In the genomic region with DNA sequence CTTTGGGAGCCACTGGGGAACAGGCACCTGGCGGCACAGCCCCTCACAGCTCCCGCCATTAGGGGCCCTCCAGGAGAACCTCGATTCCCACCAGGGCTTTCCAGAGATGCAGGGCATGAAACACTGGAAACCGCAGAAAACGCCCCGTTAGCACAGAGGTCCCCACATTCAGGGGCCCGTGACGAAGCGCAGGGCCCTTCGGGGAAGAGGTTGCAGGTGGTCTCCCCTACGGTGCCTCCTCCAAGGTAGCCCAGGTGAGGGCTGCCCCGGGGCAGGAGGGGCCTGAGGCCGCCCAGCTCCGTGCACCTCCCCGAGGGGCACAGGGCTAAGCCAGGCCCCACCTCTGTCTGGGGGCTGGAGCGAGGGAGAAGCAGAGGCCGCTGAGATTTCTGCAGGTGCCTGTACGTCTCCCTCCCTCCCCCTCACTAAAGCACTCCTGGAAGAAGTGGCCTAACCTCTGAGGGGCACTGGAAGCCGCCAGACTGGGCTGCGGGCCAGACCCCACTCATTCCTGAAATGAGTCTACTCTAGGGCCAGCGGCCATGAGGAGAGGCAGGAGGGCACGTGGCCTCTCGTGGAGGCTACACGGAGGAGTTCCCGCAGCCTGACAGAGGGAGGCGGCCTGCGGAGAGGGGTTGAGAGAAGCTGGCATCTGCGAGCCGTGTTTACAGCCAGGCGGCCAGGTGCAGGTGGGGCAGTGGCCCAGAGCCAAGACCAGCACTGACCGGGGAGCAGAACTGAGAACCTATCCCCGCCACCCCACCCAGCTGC, we compare ENCODE assay signal across 12 cellular contexts. TPM values are rescaled to one million over a fixed set of nuclear protein-coding genes. Genes with fewer than 3 reads are reported as not detected.
A peak's percentile ranks its signal among the peaks of the same experiment; 100 is the strongest.
DNase-seq lines count a peak whose midpoint lies in the region; ATAC-seq and TF ChIP-seq lines count a peak whose summit lies in the region.
"Had no signal": no experiment of that assay in that cellular context is flagged by ENCODE, and none has a peak within 500 bp of the region (broad histone marks: within the 10 kb centered on the region; RNA-seq: fewer than 3 reads in every experiment).

No MANE protein-coding gene starts in this region.

- no peaks in the 10 kb centered on the region for H3K9me2 ChIP-seq in SK-N-SH

- H3K9me3 ChIP-seq in SK-N-SH: no peaks in the 10 kb centered on the region
- H3K9me3 ChIP-seq in ascending aorta: no peaks in the 10 kb centered on the region
- H3K9me3 ChIP-seq in upper lobe of left lung: no peaks in the 10 kb centered on the region
- no peaks in the 10 kb centered on the region for H3K9me3 ChIP-seq in CD8-positive, alpha-beta memory T cell (ENCODE audit: low read length)

- TF ChIP-seq EP300 in SK-N-SH (IDR thresholded peaks at IDR 0.05; ENCODE audit: borderline replicate concordance in 1 of 2, low read depth in 1 of 2, low read length in 1 of 2) (no peak), upper lobe of left lung (IDR thresholded peaks at IDR 0.05) (peak in 2 of 4 donors; percentile 10 to 68)

- CTCF ChIA-PET in SK-N-SH (lab: Yijun Ruan, JAX): interaction anchor here (1.3 to 1.6 kb wide), 2 partner anchors 10 to 191 kb away, joined by 4 read pairs; no protein-coding TSS in a partner anchor
- CTCF ChIA-PET in CD8-positive, alpha-beta memory T cell (lab: Charles Lee): no interaction called here
- CTCF ChIA-PET in GM10248 (lab: Yijun Ruan, JAX): no interaction called here

- no peaks in the 10 kb centered on the region for H3K36me3 Mint-ChIP-seq in CD8-positive, alpha-beta memory T cell

- no peak for TF ChIP-seq RAD21 in SK-N-SH (IDR thresholded peaks at IDR 0.05; ENCODE audit: low read length)

- H3K9me3 Mint-ChIP-seq in CD8-positive, alpha-beta memory T cell: no peaks in the 10 kb centered on the region
- H3K9me3 Mint-ChIP-seq: activated T-cell treated with anti-CD3 and anti-CD28 coated beads, Interleukin-2, amount 50 U/mL, for 24 hours had no signal

- H3K4me3 ChIP-seq in SK-N-SH (ENCODE audit: low read depth in 2 of 2, low read length in 1 of 2): no peak overlapping the region
- H3K4me3 ChIP-seq in ascending aorta: peak overlapping the region; percentile 58 to 83
- no peak overlapping the region for H3K4me3 ChIP-seq in upper lobe of left lung
- H3K4me3 ChIP-seq in CD8-positive, alpha-beta memory T cell (ENCODE audit: low read length): no peak overlapping the region

- POLR2A ChIA-PET in SK-N-SH (lab: Yijun Ruan, JAX): no interaction called here
- POLR2A ChIA-PET in CD8-positive, alpha-beta memory T cell (lab: Charles Lee): no interaction called here
- POLR2A ChIA-PET in GM10248 (lab: Yijun Ruan, JAX): no interaction called here

- TF ChIP-seq POLR2A in upper lobe of left lung (IDR thresholded peaks at IDR 0.05): peak in 1 of 4 donors; percentile 11

- H4K20me1 ChIP-seq in SK-N-SH (ENCODE audit: insufficient read depth): peaks cover 66% of the 10 kb centered on the region

- peak overlapping the region; percentile 96 for H3K4me2 ChIP-seq in SK-N-SH

- H3K9ac ChIP-seq in SK-N-SH: peak overlapping the region; percentile 43; the same call in 1 of the 2 replicates

- H3K36me3 ChIP-seq in SK-N-SH (replicated peaks in 1 of 2; ENCODE audit: control insufficient read depth in 1 of 2, insufficient read depth in 2 of 2, low read length in 1 of 2) (peaks cover 7 to 18% of the 10 kb centered on the region in 2 experiments), ascending aorta (peaks cover 33 to 50% of the 10 kb centered on the region in 2 donors), upper lobe of left lung (peaks cover 0 to 25% (median 17%) of the 10 kb centered on the region in 4 donors)
- no peaks in the 10 kb centered on the region for H3K36me3 ChIP-seq in CD8-positive, alpha-beta memory T cell (ENCODE audit: insufficient read depth, low read length)

- H3K4me1 ChIP-seq in SK-N-SH (ENCODE audit: control insufficient read depth in 1 of 2, insufficient read depth in 2 of 2, low read depth in 1 of 2, low read length in 1 of 2): peaks cover 0 to 29% of the 10 kb centered on the region in 2 experiments; a peak in 2 of 4 replicates
- H3K4me1 ChIP-seq in ascending aorta: peaks cover 16 to 55% of the 10 kb centered on the region in 2 donors
- peaks cover 22 to 60% (median 35%) of the 10 kb centered on the region in 4 donors for H3K4me1 ChIP-seq in upper lobe of left lung
- H3K4me1 ChIP-seq in CD8-positive, alpha-beta memory T cell (ENCODE audit: insufficient read depth, low read length): peaks cover 1% of the 10 kb centered on the region

- no peak overlapping the region for H3K27ac Mint-ChIP-seq in CD8-positive, alpha-beta memory T cell

- intact Hi-C loops in ascending aorta (cut with DNase I): loop anchor here (5.0 to 10.0 kb wide), 3 partner anchors 180 to 355 kb away; no protein-coding TSS in a partner anchor
- intact Hi-C loops in left colon (cut with DNase I, micrococcal nuclease): no loop called here

- WGBS in SK-N-SH (ENCODE audit: low lambda C conversion rate): 91% methylated on average over 26 of the region's 32 CpGs
- WGBS in upper lobe of left lung, 2 donors: 63% methylated on average over 31 of the region's 32 CpGs; no CpG with 5 or more reads in 1 of the 2 donors

- H2AFZ ChIP-seq in SK-N-SH (ENCODE audit: low read depth): no peak overlapping the region

- no peaks in the 10 kb centered on the region for H3K27me3 ChIP-seq in SK-N-SH (ENCODE audit: insufficient read depth)
- no peaks in the 10 kb centered on the region for H3K27me3 ChIP-seq in ascending aorta
- H3K27me3 ChIP-seq in upper lobe of left lung: peaks cover 0 to 9% (median 0%) of the 10 kb centered on the region in 4 donors
- peaks cover 6% of the 10 kb centered on the region for H3K27me3 ChIP-seq in CD8-positive, alpha-beta memory T cell (ENCODE audit: insufficient read depth, low read length, poor library complexity, severe bottlenecking)

- peaks cover 11 to 28% of the 10 kb centered on the region in 2 donors for H3K27me3 Mint-ChIP-seq in CD8-positive, alpha-beta memory T cell

- no peak overlapping the region for H3K4me3 Mint-ChIP-seq in CD8-positive, alpha-beta memory T cell

- H3K79me2 ChIP-seq in SK-N-SH (ENCODE audit: insufficient read depth): peaks cover 84% of the 10 kb centered on the region

- DNase-seq in SK-N-SH (no peak), ascending aorta (ENCODE audit: low spot score in 2 of 2) (no peak), left colon (peak; percentile 86 to 89), upper lobe of left lung (peak; percentile 89 to 92), NOMO-1 treated with DMSO at 0.1 percent for 48 hours (lab: John Stamatoyannopoulos, UW; ENCODE audit: unreplicated experiment) (no peak), GM10248 (ENCODE audit: extremely low spot score) (no peak)
- no peak for DNase-seq in CD8-positive, alpha-beta memory T cell
- DNase-seq: NCI-H510A; stimulated activated CD4-positive, alpha-beta T cell treated with anti-CD3 and anti-CD28 coated beads, Interleukin-4, amount 100 ng/mL, for 4 hours; T-helper 2 cell had no signal

- H3K4me1 Mint-ChIP-seq in CD8-positive, alpha-beta memory T cell: peaks cover 7 to 13% (median 11%) of the 10 kb centered on the region in 3 donors

- peaks cover 22% of the 10 kb centered on the region for H3F3A ChIP-seq in SK-N-SH (replicated peaks; ENCODE audit: insufficient read depth)

- ATAC-seq in SK-N-SH treated with all-trans-retinoic acid at 6 μM for 48 hours: no peak
- peak; percentile 69 for ATAC-seq in left colon
- ATAC-seq in upper lobe of left lung (ENCODE audit: low FRiP score in 2 of 2): peak; percentile 18 to 80

- TF ChIP-seq CTCF in SK-N-SH (IDR thresholded peaks at IDR 0.05) (no peak), ascending aorta (IDR thresholded peaks at IDR 0.05) (no peak), upper lobe of left lung (IDR thresholded peaks at IDR 0.05) (peak in 1 of 6 experiments; percentile 3), GM10248 (IDR thresholded peaks at IDR 0.05; ENCODE audit: control extremely low read depth, extremely low read depth, low read depth, missing control alignments) (no peak)

- peak overlapping the region in 1 of 2 experiments; percentile 79; a peak in 2 of 4 replicates for H3K27ac ChIP-seq in SK-N-SH (ENCODE audit: low read depth in 2 of 2, low read length in 1 of 2)
- peak overlapping the region; percentile 97 for H3K27ac ChIP-seq in ascending aorta
- H3K27ac ChIP-seq in upper lobe of left lung: peak overlapping the region; percentile 44 to 65 (median 56)
- no peak overlapping the region for H3K27ac ChIP-seq in CD8-positive, alpha-beta memory T cell (ENCODE audit: low read depth, low read length)

TF ChIP-seq in SK-N-SH, 30 proteins besides CTCF, POLR2A, EP300 and RAD21:
- TF ChIP-seq, protein P1, sequence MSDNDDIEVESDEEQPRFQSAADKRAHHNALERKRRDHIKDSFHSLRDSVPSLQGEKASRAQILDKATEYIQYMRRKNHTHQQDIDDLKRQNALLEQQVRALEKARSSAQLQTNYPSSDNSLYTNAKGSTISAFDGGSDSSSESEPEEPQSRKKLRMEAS (IDR thresholded peaks at IDR 0.05; ENCODE audit: low read depth): peak; percentile 36; the same call in 1 of the 2 replicates
- no peak for TF ChIP-seq SIN3A (IDR thresholded peaks at IDR 0.05; ENCODE audit: borderline replicate concordance, low read depth, low read length)

TF ChIP-seq in SK-N-SH treated with all-trans-retinoic acid at 6 μM for 48 hours, 23 proteins besides CTCF, POLR2A, EP300 and RAD21 (continues in another document):
- TF ChIP-seq GLIS3 (CRISPR knock-in tag; IDR thresholded peaks at IDR 0.05): no peak
- no peak for TF ChIP-seq CSDC2 (CRISPR knock-in tag; IDR thresholded peaks at IDR 0.05)
- no peak for TF ChIP-seq ZNF8 (CRISPR knock-in tag; IDR thresholded peaks at IDR 0.05)
- TF ChIP-seq PPARA (CRISPR knock-in tag; IDR thresholded peaks at IDR 0.05; ENCODE audit: borderline replicate concordance): no peak
- TF ChIP-seq ZFP30 (CRISPR knock-in tag; IDR thresholded peaks at IDR 0.05): no peak
- TF ChIP-seq, protein P2, sequence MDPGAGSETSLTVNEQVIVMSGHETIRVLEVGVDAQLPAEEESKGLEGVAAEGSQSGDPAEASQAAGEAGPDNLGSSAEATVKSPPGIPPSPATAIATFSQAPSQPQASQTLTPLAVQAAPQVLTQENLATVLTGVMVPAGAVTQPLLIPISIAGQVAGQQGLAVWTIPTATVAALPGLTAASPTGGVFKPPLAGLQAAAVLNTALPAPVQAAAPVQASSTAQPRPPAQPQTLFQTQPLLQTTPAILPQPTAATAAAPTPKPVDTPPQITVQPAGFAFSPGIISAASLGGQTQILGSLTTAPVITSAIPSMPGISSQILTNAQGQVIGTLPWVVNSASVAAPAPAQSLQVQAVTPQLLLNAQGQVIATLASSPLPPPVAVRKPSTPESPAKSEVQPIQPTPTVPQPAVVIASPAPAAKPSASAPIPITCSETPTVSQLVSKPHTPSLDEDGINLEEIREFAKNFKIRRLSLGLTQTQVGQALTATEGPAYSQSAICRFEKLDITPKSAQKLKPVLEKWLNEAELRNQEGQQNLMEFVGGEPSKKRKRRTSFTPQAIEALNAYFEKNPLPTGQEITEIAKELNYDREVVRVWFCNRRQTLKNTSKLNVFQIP (CRISPR knock-in tag; IDR thresholded peaks at IDR 0.05; ENCODE audit: borderline replicate concordance, low read depth): no peak

RNA-seq across cellular contexts. Expression of a gene that starts 6.9 kb away (rescaled TPM):
- polyA plus RNA-seq in SK-N-SH (2012; rRNA removed): 13.5 and 18.9 TPM in 2 replicates
- 6.8 and 9.8 TPM in 2 replicates for polyA plus RNA-seq in SK-N-SH (2012; cell fraction: cytosol; rRNA removed)
- polyA plus RNA-seq in SK-N-SH (2012; cell fraction: nucleus; rRNA removed): 36.8 and 43.2 TPM in 2 replicates
- total RNA-seq in ascending aorta (349 TPM), left colon (10 to 100 TPM; 58.7 to 80.2 TPM), upper lobe of left lung (10 to 100 TPM; 23.0 to 73.3 (median 44.6) TPM)
- 10 to 100 TPM; 11.6 to 11.9 TPM for total RNA-seq in CD8-positive, alpha-beta memory T cell
- polyA plus RNA-seq in CD8-positive, alpha-beta memory T cell: 0.68 TPM

Comparison
In these comparisons a context has a peak if more than half of its experiments do, and no peak if none do; other contexts are left out.
1. DNase-seq: peak in left colon (2 of 2) and upper lobe of left lung (2 of 2); none in SK-N-SH (single experiment), ascending aorta (0 of 2), CD8-positive, alpha-beta memory T cell (0 of 5), NOMO-1 treated with DMSO at 0.1 percent for 48 hours (single experiment) and GM10248 (single experiment).
2. H3K4me3 ChIP-seq: peak in ascending aorta (2 of 2); none in SK-N-SH (0 of 2), upper lobe of left lung (0 of 4) and CD8-positive, alpha-beta memory T cell (single experiment).